Comparison of ENCODE assay signal across 18 cellular contexts in the genomic region with DNA sequence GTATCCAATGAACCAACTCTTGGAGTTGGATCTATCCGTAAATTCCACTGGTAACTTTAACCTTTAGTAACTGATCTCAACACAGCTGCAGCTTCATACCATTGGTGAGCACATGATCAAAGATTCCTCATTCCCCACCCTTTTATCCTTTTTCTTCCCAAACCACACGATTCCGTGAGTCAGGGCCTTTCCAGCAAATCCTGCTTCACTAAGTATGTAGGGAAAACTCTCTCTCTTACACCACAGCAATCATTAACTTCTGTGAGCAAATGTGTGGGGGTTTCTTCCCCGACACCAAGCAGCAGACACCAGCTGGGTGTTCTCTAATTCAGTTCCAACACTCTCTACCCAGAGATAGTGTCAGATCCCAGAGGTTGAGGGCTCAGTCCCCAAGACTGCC. TPM values are rescaled to one million over a fixed set of nuclear protein-coding genes. Genes with fewer than 3 reads are reported as not detected.
A peak's percentile ranks its signal among the peaks of the same experiment; 100 is the strongest.
DNase-seq lines count a peak whose midpoint lies in the region; ATAC-seq, FAIRE-seq and TF ChIP-seq lines count a peak whose summit lies in the region.
"Had no signal": no experiment of that assay in that cellular context is flagged by ENCODE, and none has a peak within 500 bp of the region (broad histone marks: within the 10 kb centered on the region; RNA-seq: fewer than 3 reads in every experiment).

No MANE protein-coding gene starts in this region.

- in situ Hi-C loops in astrocyte of the spinal cord (cut with HindIII; ENCODE audit: low sequenced_read_pairs), result no loop called here
- in situ Hi-C loops in HepG2 (cut with HindIII; ENCODE audit: extremely low pct_ligation_motif_present, low pct_unique_long_range_greater_than_20kb), result no loop called here

- TF ChIP-seq RAD21 in HepG2 (CRISPR knock-in tag; IDR thresholded peaks at IDR 0.05), result no peak

- no peaks in the 10 kb centered on the region for H4K20me1 ChIP-seq in HepG2 (ENCODE audit: insufficient read depth, low read length)

- POLR2A ChIA-PET in HepG2 (lab: Yijun Ruan, JAX), result interaction anchor here (0.9 kb wide), 1 partner anchor 24 kb away, joined by 3 read pairs; the partner anchor contains the start of gene SLC39A6

- ATAC-seq in activated T-cell treated with anti-CD3 and anti-CD28 coated beads, Interleukin-2, amount 50 U/mL, for 72 hours (replicated peaks in 1 of 2), result no peak
- ATAC-seq in HepG2 (peak; percentile 76), heart left ventricle (no peak)
- ATAC-seq: left cardiac atrium had no signal

- H3K27ac ChIP-seq in HepG2 (ENCODE audit: extremely low read length, insufficient read depth, low read length) (peak overlapping the region; percentile 20), uterus (no peak overlapping the region), heart left ventricle (peak overlapping the region in 1 of 12 donors; percentile 47)
- H3K27ac ChIP-seq: cardiac muscle cell, esophagus squamous epithelium, HL-60, SJSA1 had no signal

- peaks cover 23% of the 10 kb centered on the region for H3K4me1 ChIP-seq in HepG2 (ENCODE audit: insufficient read depth, low read length)
- no peaks in the 10 kb centered on the region for H3K4me1 ChIP-seq in uterus
- H3K4me1 ChIP-seq in heart left ventricle, result peaks cover 0 to 6% (median 0%) of the 10 kb centered on the region in 12 donors
- H3K4me1 ChIP-seq: esophagus squamous epithelium had no signal

- FAIRE-seq in HepG2 (lab: Jason Lieb, UNC), result peak; percentile 32
- FAIRE-seq: A204.1 had no signal

- H3K27ac Mint-ChIP-seq in activated T-cell treated with anti-CD3 and anti-CD28 coated beads, Interleukin-2, amount 50 U/mL, for 72 hours, result peak overlapping the region; percentile 42

- H3K4me3 ChIP-seq in astrocyte of the spinal cord (ENCODE audit: low read depth, low read length), result no peak overlapping the region
- no peak overlapping the region for H3K4me3 ChIP-seq in HepG2 (replicated peaks in 1 of 3; ENCODE audit: insufficient read depth in 1 of 3, low read depth in 2 of 3, low read length in 3 of 3)
- no peak overlapping the region for H3K4me3 ChIP-seq in uterus
- no peak overlapping the region for H3K4me3 ChIP-seq in lower leg skin (ENCODE audit: low read depth, poor library complexity, severe bottlenecking)
- H3K4me3 ChIP-seq in heart left ventricle, result no peak overlapping the region
- H3K4me3 ChIP-seq: cardiac muscle cell, esophagus squamous epithelium, SJSA1 had no signal

- no peak for TF ChIP-seq POLR2A in HepG2 (IDR thresholded peaks at IDR 0.05; ENCODE audit: insufficient read depth in 1 of 2, low read depth in 2 of 2, low read length in 2 of 2)
- TF ChIP-seq POLR2A in uterus (IDR thresholded peaks at IDR 0.05), result no peak
- no peak for TF ChIP-seq POLR2A in lower leg skin (IDR thresholded peaks at IDR 0.05)
- no peak for TF ChIP-seq POLR2A in heart left ventricle (IDR thresholded peaks at IDR 0.05)

- TF ChIP-seq CTCF in astrocyte of the spinal cord (IDR thresholded peaks at IDR 0.05; ENCODE audit: low read depth, low read length) (no peak), HepG2 (CRISPR knock-in tag; IDR thresholded peaks at IDR 0.05) (no peak), uterus (IDR thresholded peaks at IDR 0.05) (no peak), lower leg skin (IDR thresholded peaks at IDR 0.05) (no peak), heart left ventricle (IDR thresholded peaks at IDR 0.05) (no peak)

- no peak overlapping the region for H2AFZ ChIP-seq in HepG2 (ENCODE audit: low read length)

- no peaks in the 10 kb centered on the region for H3K9me3 Mint-ChIP-seq in activated T-cell treated with anti-CD3 and anti-CD28 coated beads, Interleukin-2, amount 50 U/mL, for 72 hours

- no peak overlapping the region for H3K4me2 ChIP-seq in HepG2 (ENCODE audit: low read depth, low read length)

- peaks cover 6 to 35% of the 10 kb centered on the region in 2 donors for H3K36me3 Mint-ChIP-seq in activated T-cell treated with anti-CD3 and anti-CD28 coated beads, Interleukin-2, amount 50 U/mL, for 72 hours (ENCODE audit: insufficient read depth in 2 of 2)

- no peak for TF ChIP-seq EP300 in HepG2 (IDR thresholded peaks at IDR 0.05; ENCODE audit: low read depth in 2 of 2, low read length in 2 of 2)
- no peak for TF ChIP-seq EP300 in HepG2 (CRISPR knock-in tag; IDR thresholded peaks at IDR 0.05; ENCODE audit: borderline replicate concordance)

- H3K27me3 ChIP-seq in HepG2 (ENCODE audit: control insufficient read depth in 1 of 2, insufficient read depth in 2 of 2, low read length in 2 of 2), result no peaks in the 10 kb centered on the region
- no peaks in the 10 kb centered on the region for H3K27me3 ChIP-seq in uterus
- H3K27me3 ChIP-seq in heart left ventricle, result no peaks in the 10 kb centered on the region
- H3K27me3 ChIP-seq: cardiac muscle cell, esophagus squamous epithelium, SJSA1 had no signal

- BruUV-seq in HepG2 (replicated peaks; lab: Mats Ljungman, UMichigan), result TSS peak; percentile 23

- peaks cover 5% of the 10 kb centered on the region for H3K79me2 ChIP-seq in HepG2 (ENCODE audit: insufficient read depth, low read length)

- no peak overlapping the region for H3K9ac ChIP-seq in HepG2 (ENCODE audit: insufficient read depth, low read depth, low read length)

- CTCF ChIA-PET in HepG2 (lab: Yijun Ruan, JAX; ENCODE audit: low intra/inter-chr PET ratio, low total read pairs), result no interaction called here

- DNase-seq in activated T-cell treated with anti-CD3 and anti-CD28 coated beads, Interleukin-2, amount 50 U/mL, for 72 hours, result no peak
- DNase-seq in activated T-cell treated with anti-CD3 and anti-CD28 coated beads, Interleukin-2, amount 50 U/mL, for 48 hours, result no peak
- peak; percentile 84 for DNase-seq in astrocyte of the spinal cord (ENCODE audit: low read depth, low spot score)
- peak; percentile 23 for DNase-seq in HepG2 (ENCODE audit: low spot score)
- DNase-seq in uterus, result no peak
- DNase-seq in COR-L47 (lab: John Stamatoyannopoulos, UW), result no peak
- no peak for DNase-seq in lower leg skin (ENCODE audit: low spot score in 2 of 2)
- DNase-seq in heart left ventricle, result no peak
- DNase-seq: activated T-cell treated with anti-CD3 and anti-CD28 coated beads, Interleukin-2, amount 50 U/mL, for 1 hour; esophagus squamous epithelium; left cardiac atrium; NCI-H1417; NCI-H526 treated with DMSO at 0.1 percent for 48 hours; nucleus accumbens had no signal

- H3K4me3 Mint-ChIP-seq in activated T-cell treated with anti-CD3 and anti-CD28 coated beads, Interleukin-2, amount 50 U/mL, for 72 hours, result no peak overlapping the region

- H3K27me3 Mint-ChIP-seq in activated T-cell treated with anti-CD3 and anti-CD28 coated beads, Interleukin-2, amount 50 U/mL, for 72 hours (ENCODE audit: low read depth), result no peaks in the 10 kb centered on the region

- peaks cover 9% of the 10 kb centered on the region for H3K4me1 Mint-ChIP-seq in activated T-cell treated with anti-CD3 and anti-CD28 coated beads, Interleukin-2, amount 50 U/mL, for 72 hours (ENCODE audit: low read depth)

- WGBS in HepG2 (ENCODE audit: low lambda C conversion rate), result 65% methylated on average over 4 of the region's 4 CpGs
- WGBS in lower leg skin, 2 donors, result 75 to 82% methylated on average over 4 of the region's 4 CpGs
- WGBS in heart left ventricle, 4 donors, result 75 to 87% (median 81%) methylated on average over 4 of the region's 4 CpGs

- intact Hi-C loops in HepG2 (cut with micrococcal nuclease; ENCODE audit: unreplicated experiment), result no loop called here
- intact Hi-C loops in uterus (cut with DNase I; ENCODE audit: low total_unique reads), result no loop called here
- intact Hi-C loops in lower leg skin (cut with DNase I; ENCODE audit: low total_unique reads), result no loop called here
- intact Hi-C loops in heart left ventricle (cut with DNase I), result no loop called here

- H3K36me3 ChIP-seq in HepG2 (replicated peaks in 1 of 2; ENCODE audit: control insufficient read depth in 1 of 2, insufficient read depth in 2 of 2, low read length in 2 of 2) (peaks cover 18 to 84% of the 10 kb centered on the region in 2 experiments), uterus (no peaks in the 10 kb centered on the region), heart left ventricle (peaks cover 0 to 100% (median 95%) of the 10 kb centered on the region in 9 donors)

- no peaks in the 10 kb centered on the region for H3K9me3 ChIP-seq in HepG2 (ENCODE audit: low read length)
- H3K9me3 ChIP-seq in uterus, result no peaks in the 10 kb centered on the region
- no peaks in the 10 kb centered on the region for H3K9me3 ChIP-seq in heart left ventricle
- H3K9me3 ChIP-seq: esophagus squamous epithelium, SJSA1 had no signal

RNA-seq across cellular contexts. Expression of gene ELP2, which starts 23.5 kb away (rescaled TPM):
- total RNA-seq in activated T-cell treated with anti-CD3 and anti-CD28 coated beads, Interleukin-2, amount 50 U/mL, for 72 hours, result 100 to 1,000 TPM; 107 TPM
- 100 and 121 TPM in 2 replicates for total RNA-seq in HepG2 (2016; rRNA removed; fragmentation: Illumina TruSeq; extraction: Trizol)
- total RNA-seq in HepG2 (2016; cell fraction: cytosol; rRNA removed; fragmentation: Illumina TruSeq; extraction: Trizol; ENCODE audit: low read depth), result 22.9 and 29.1 TPM in 2 replicates
- 97.6 and 122 TPM in 2 replicates for total RNA-seq in HepG2 (2016; cell fraction: insoluble cytoplasmic fraction; rRNA removed; fragmentation: Illumina TruSeq; extraction: Trizol)
- 29.2 and 32.8 TPM in 2 replicates for total RNA-seq in HepG2 (2016; cell fraction: membrane; rRNA removed; fragmentation: Illumina TruSeq; extraction: Trizol)
- total RNA-seq in HepG2 (2016; cell fraction: nucleus; rRNA removed; fragmentation: Illumina TruSeq; extraction: Trizol), result 120 and 133 TPM in 2 replicates
- polyA plus RNA-seq in HepG2 (2011; rRNA removed), result 85.0 and 98.7 TPM in 2 replicates
- polyA plus RNA-seq in HepG2 (2011; cell fraction: cytosol; rRNA removed), result 45.2 and 52.1 TPM in 2 replicates
- 82.7 and 92.7 TPM in 2 replicates for polyA plus RNA-seq in HepG2 (2011; cell fraction: nucleus; rRNA removed)
- 91.8 and 96.5 TPM in 2 replicates for polyA plus RNA-seq in HepG2 (2012)
- polyA plus RNA-seq in HepG2 (2016; cell fraction: cytosol; fragmentation: Illumina TruSeq; extraction: Trizol; ENCODE audit: low read depth), result 7.6 and 9.7 TPM in 2 replicates
- 72.7 and 77.3 TPM in 2 replicates for polyA plus RNA-seq in HepG2 (2016; cell fraction: insoluble cytoplasmic fraction; fragmentation: Illumina TruSeq; extraction: Trizol; ENCODE audit: low read depth)
- polyA plus RNA-seq in HepG2 (2016; cell fraction: membrane; fragmentation: Illumina TruSeq; extraction: Trizol; ENCODE audit: low read depth), result 13.0 and 14.3 TPM in 2 replicates
- 146 and 148 TPM in 2 replicates for polyA plus RNA-seq in HepG2 (2016; cell fraction: nucleus; fragmentation: Illumina TruSeq; extraction: Trizol; ENCODE audit: insufficient read depth, low read depth)
- 232 and 371 TPM in 2 replicates for polyA minus RNA-seq in HepG2 (2011; rRNA and poly(A)+ RNA removed; ENCODE audit: low replicate concordance)
- 33.5 and 40.7 TPM in 2 replicates for polyA minus RNA-seq in HepG2 (2011; cell fraction: cytosol; rRNA and poly(A)+ RNA removed)
- 216 and 227 TPM in 2 replicates for polyA minus RNA-seq in HepG2 (2011; cell fraction: nucleus; rRNA and poly(A)+ RNA removed)
- 100 to 1,000 TPM in 2 of 4 donors, 10 to 100 TPM in 2; 73.3 to 152 (median 113) TPM for total RNA-seq in uterus
- total RNA-seq in lower leg skin, result 10 to 100 TPM; 52.6 to 67.6 (median 59.7) TPM
- total RNA-seq in heart left ventricle, result 10 to 100 TPM; 26.2 to 60.7 (median 46.8) TPM
- polyA plus RNA-seq in heart left ventricle, result 10 to 100 TPM; 32.6 to 39.8 TPM

RNA-seq across cellular contexts. Expression of gene SLC39A6, which starts 24.1 kb away (rescaled TPM):
- 10 to 100 TPM; 25.4 to 27.5 TPM for total RNA-seq in activated T-cell treated with anti-CD3 and anti-CD28 coated beads, Interleukin-2, amount 50 U/mL, for 72 hours
- total RNA-seq in HepG2 (2016; rRNA removed; fragmentation: Illumina TruSeq; extraction: Trizol) (30.6 and 41.7 TPM in 2 replicates), uterus (10 to 100 TPM in 3 of 4 donors, 1 to 10 TPM in 1; 7.7 to 90.6 (median 31.1) TPM), lower leg skin (100 to 1,000 TPM in 1 of 4 donors, 10 to 100 TPM in 3; 64.3 to 137 (median 83.2) TPM), heart left ventricle (10 to 100 TPM; 11.1 to 22.3 (median 15.2) TPM)
- total RNA-seq in HepG2 (2016; cell fraction: cytosol; rRNA removed; fragmentation: Illumina TruSeq; extraction: Trizol; ENCODE audit: low read depth), result 4.5 and 4.8 TPM in 2 replicates
- 30.1 and 41.9 TPM in 2 replicates for total RNA-seq in HepG2 (2016; cell fraction: insoluble cytoplasmic fraction; rRNA removed; fragmentation: Illumina TruSeq; extraction: Trizol)
- 15.0 and 16.1 TPM in 2 replicates for total RNA-seq in HepG2 (2016; cell fraction: membrane; rRNA removed; fragmentation: Illumina TruSeq; extraction: Trizol)
- 43.0 and 47.6 TPM in 2 replicates for total RNA-seq in HepG2 (2016; cell fraction: nucleus; rRNA removed; fragmentation: Illumina TruSeq; extraction: Trizol)
- polyA plus RNA-seq in HepG2 (2011; rRNA removed) (53.5 and 59.2 TPM in 2 replicates), heart left ventricle (10 to 100 TPM in 1 of 2 donors, 1 to 10 TPM in 1; 2.4 to 28.8 TPM)
- 39.3 and 51.6 TPM in 2 replicates for polyA plus RNA-seq in HepG2 (2011; cell fraction: cytosol; rRNA removed)
- 21.3 and 24.4 TPM in 2 replicates for polyA plus RNA-seq in HepG2 (2011; cell fraction: nucleus; rRNA removed)
- polyA plus RNA-seq in HepG2 (2012), result 27.8 and 30.5 TPM in 2 replicates
- polyA plus RNA-seq in HepG2 (2016; cell fraction: cytosol; fragmentation: Illumina TruSeq; extraction: Trizol; ENCODE audit: low read depth), result 2.1 and 2.7 TPM in 2 replicates
- polyA plus RNA-seq in HepG2 (2016; cell fraction: insoluble cytoplasmic fraction; fragmentation: Illumina TruSeq; extraction: Trizol; ENCODE audit: low read depth), result 21.0 and 25.3 TPM in 2 replicates
- polyA plus RNA-seq in HepG2 (2016; cell fraction: membrane; fragmentation: Illumina TruSeq; extraction: Trizol; ENCODE audit: low read depth), result 6.7 and 7.1 TPM in 2 replicates
- 40.3 and 40.6 TPM in 2 replicates for polyA plus RNA-seq in HepG2 (2016; cell fraction: nucleus; fragmentation: Illumina TruSeq; extraction: Trizol; ENCODE audit: insufficient read depth, low read depth)
- polyA minus RNA-seq in HepG2 (2011; rRNA and poly(A)+ RNA removed; ENCODE audit: low replicate concordance), result 47.6 and 205 TPM in 2 replicates
- polyA minus RNA-seq in HepG2 (2011; cell fraction: cytosol; rRNA and poly(A)+ RNA removed), result 21.0 and 24.8 TPM in 2 replicates
- 22.9 and 37.0 TPM in 2 replicates for polyA minus RNA-seq in HepG2 (2011; cell fraction: nucleus; rRNA and poly(A)+ RNA removed)

RNA-seq across cellular contexts. Expression of gene MOCOS, which starts 34.1 kb away (rescaled TPM):
- 1 to 10 TPM in 1 of 2 donors, under 1 TPM in 1; 0.22 to 1.2 TPM for total RNA-seq in activated T-cell treated with anti-CD3 and anti-CD28 coated beads, Interleukin-2, amount 50 U/mL, for 72 hours
- 15.4 and 20.0 TPM in 2 replicates for total RNA-seq in HepG2 (2016; rRNA removed; fragmentation: Illumina TruSeq; extraction: Trizol)
- total RNA-seq in HepG2 (2016; cell fraction: cytosol; rRNA removed; fragmentation: Illumina TruSeq; extraction: Trizol; ENCODE audit: low read depth), result 6.6 TPM in 2 replicates
- 16.3 and 19.1 TPM in 2 replicates for total RNA-seq in HepG2 (2016; cell fraction: insoluble cytoplasmic fraction; rRNA removed; fragmentation: Illumina TruSeq; extraction: Trizol)
- 9.0 TPM in 2 replicates for total RNA-seq in HepG2 (2016; cell fraction: membrane; rRNA removed; fragmentation: Illumina TruSeq; extraction: Trizol)
- 10.5 and 13.5 TPM in 2 replicates for total RNA-seq in HepG2 (2016; cell fraction: nucleus; rRNA removed; fragmentation: Illumina TruSeq; extraction: Trizol)
- polyA plus RNA-seq in HepG2 (2011; rRNA removed), result 7.7 and 10.1 TPM in 2 replicates
- 6.0 and 7.8 TPM in 2 replicates for polyA plus RNA-seq in HepG2 (2011; cell fraction: cytosol; rRNA removed)
- polyA plus RNA-seq in HepG2 (2011; cell fraction: nucleus; rRNA removed), result 9.4 and 10.7 TPM in 2 replicates
- polyA plus RNA-seq in HepG2 (2012), result 7.5 and 8.7 TPM in 2 replicates
- polyA plus RNA-seq in HepG2 (2016; cell fraction: cytosol; fragmentation: Illumina TruSeq; extraction: Trizol; ENCODE audit: low read depth), result 2.9 and 3.1 TPM in 2 replicates
- 21.6 and 25.3 TPM in 2 replicates for polyA plus RNA-seq in HepG2 (2016; cell fraction: insoluble cytoplasmic fraction; fragmentation: Illumina TruSeq; extraction: Trizol; ENCODE audit: low read depth)
- 7.1 and 8.1 TPM in 2 replicates for polyA plus RNA-seq in HepG2 (2016; cell fraction: membrane; fragmentation: Illumina TruSeq; extraction: Trizol; ENCODE audit: low read depth)
- polyA plus RNA-seq in HepG2 (2016; cell fraction: nucleus; fragmentation: Illumina TruSeq; extraction: Trizol; ENCODE audit: insufficient read depth, low read depth), result 13.4 and 18.9 TPM in 2 replicates
- 28.6 and 205 TPM in 2 replicates for polyA minus RNA-seq in HepG2 (2011; rRNA and poly(A)+ RNA removed; ENCODE audit: low replicate concordance)
- 9.8 and 12.9 TPM in 2 replicates for polyA minus RNA-seq in HepG2 (2011; cell fraction: cytosol; rRNA and poly(A)+ RNA removed)
- 16.5 and 21.5 TPM in 2 replicates for polyA minus RNA-seq in HepG2 (2011; cell fraction: nucleus; rRNA and poly(A)+ RNA removed)
- total RNA-seq in uterus, result 1 to 10 TPM in 2 of 4 donors, under 1 TPM in 1, not detected in 1; under 0.01 to 1.7 (median 1.4) TPM
- 1 to 10 TPM; 1.1 to 6.2 (median 4.1) TPM for total RNA-seq in lower leg skin
- 1 to 10 TPM in 1 of 9 donors, under 1 TPM in 8; 0.07 to 1.0 (median 0.25) TPM for total RNA-seq in heart left ventricle
- under 1 TPM; 0.27 to 0.37 TPM for polyA plus RNA-seq in heart left ventricle

Comparison
In these comparisons a context has a peak if more than half of its experiments do, and no peak if none do; other contexts are left out.
1. DNase-seq: peak in astrocyte of the spinal cord (single experiment) and HepG2 (single experiment); none in activated T-cell treated with anti-CD3 and anti-CD28 coated beads, Interleukin-2, amount 50 U/mL, for 72 hours (0 of 2), activated T-cell treated with anti-CD3 and anti-CD28 coated beads, Interleukin-2, amount 50 U/mL, for 48 hours (0 of 2), uterus (0 of 2), COR-L47 (single experiment), lower leg skin (0 of 2) and heart left ventricle (0 of 5).